8 cellular contexts compared by ENCODE assay signal in the genomic region with DNA sequence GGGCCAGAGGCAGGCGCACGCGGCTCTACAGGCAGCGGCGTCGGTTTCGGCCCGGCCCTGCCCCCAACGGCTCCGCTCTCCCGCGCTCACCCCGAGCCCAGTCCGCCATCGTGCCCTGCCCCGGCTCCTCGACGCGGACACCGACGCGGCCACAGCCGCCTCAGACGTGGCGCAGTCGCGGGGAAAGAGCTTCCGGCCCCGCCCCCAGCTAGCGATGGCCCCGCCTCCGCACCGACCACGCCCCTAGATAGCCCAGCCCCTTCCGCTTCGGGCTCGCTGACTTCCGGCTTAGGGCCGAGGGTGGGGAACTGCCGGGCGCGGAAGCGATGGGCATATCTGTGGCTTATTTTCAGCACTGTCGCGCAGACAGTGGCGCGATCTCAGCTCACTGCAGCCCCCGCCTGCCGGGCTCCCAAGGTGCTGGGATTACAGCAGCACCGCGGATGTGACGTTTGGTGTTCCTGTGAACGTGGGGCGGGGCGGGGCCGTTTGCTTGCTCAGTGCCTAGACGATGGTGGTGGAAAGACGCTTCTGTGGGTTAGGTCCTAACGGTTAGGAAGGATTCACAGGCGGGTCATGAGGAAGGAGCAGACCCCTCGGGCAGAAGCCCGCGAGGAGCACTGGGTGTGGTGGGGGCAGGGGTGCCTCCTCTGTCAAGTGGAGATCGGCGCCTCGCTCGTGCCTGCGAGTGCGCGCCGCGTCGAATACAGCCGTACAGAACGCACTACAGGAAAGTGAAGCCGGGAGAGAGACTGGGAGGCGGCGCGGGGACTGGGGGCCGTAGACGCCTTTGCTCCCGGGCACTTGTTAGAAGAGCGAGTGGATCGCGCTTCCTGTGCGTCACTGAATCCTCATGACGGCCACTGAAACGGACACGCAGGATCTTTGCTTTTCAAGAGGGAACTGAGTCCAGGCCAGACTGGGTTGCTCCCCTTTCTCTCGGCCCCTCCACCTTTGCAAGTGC. TPM values are rescaled to one million over a fixed set of nuclear protein-coding genes. Genes with fewer than 3 reads are reported as not detected.
DNase-seq lines count a peak whose midpoint lies in the region; ATAC-seq, FAIRE-seq and TF ChIP-seq lines count a peak whose summit lies in the region.

A gene with protein sequence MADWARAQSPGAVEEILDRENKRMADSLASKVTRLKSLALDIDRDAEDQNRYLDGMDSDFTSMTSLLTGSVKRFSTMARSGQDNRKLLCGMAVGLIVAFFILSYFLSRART (minus strand): TSS at position 187 of the 964 bp plus-strand sequence. CDS start 78 bp downstream, at position 109.
A gene (plus strand): TSS at position 496 of the 964 bp plus-strand sequence. CDS start 1,147 bp downstream, outside the sequence.

- H3K4me1 ChIP-seq in HUES64 (ENCODE audit: insufficient read depth, low read length), result peaks cover 7% of the 10 kb centered on the region; the same call in 1 of the 2 replicates
- peaks cover 26% of the 10 kb centered on the region for H3K4me1 ChIP-seq in OCI-LY1 (ENCODE audit: insufficient read depth, low read length, severe bottlenecking)

- H3K9me3 Mint-ChIP-seq in Calu3 (ENCODE audit: low read depth, unreplicated experiment) (no peaks in the 10 kb centered on the region), mesothelial cell of epicardium (no peaks in the 10 kb centered on the region)

- no peaks in the 10 kb centered on the region for H3K9me3 ChIP-seq in HUES64 (ENCODE audit: insufficient read depth, low read depth, low read length)
- H3K9me3 ChIP-seq in OCI-LY1 (ENCODE audit: low read length), result no peaks in the 10 kb centered on the region

- H3F3A ChIP-seq in OCI-LY1 (ENCODE audit: insufficient read depth, low read length), result no peaks in the 10 kb centered on the region

- peak within 1 kb of the TSS; percentile 96 for H3K4me3 Mint-ChIP-seq in Calu3 (ENCODE audit: low read depth, unreplicated experiment)
- H3K4me3 Mint-ChIP-seq in mesothelial cell of epicardium, result peak within 1 kb of the TSS; percentile 91

- H3K27me3 ChIP-seq in HUES64 (ENCODE audit: insufficient read depth, low read length) (no peaks in the 10 kb centered on the region), OCI-LY1 (ENCODE audit: insufficient read depth, low read length) (no peaks in the 10 kb centered on the region)

- FAIRE-seq in endometrium (lab: Jason Lieb, UNC), result peak; percentile 96

- TSS peak; percentile 89 for BruUV-seq in Calu3 (replicated peaks; lab: Mats Ljungman, UMichigan)

- DNase-seq in Calu3, result peak; percentile 95
- DNase-seq in activated CD8-positive, alpha-beta memory T cell treated with anti-CD3 and anti-CD28 coated beads, Interleukin-2, amount 50 U/mL, for 4 hours, result peak; percentile 94
- DNase-seq in mesothelial cell of epicardium (ENCODE audit: low spot score in 2 of 2, unreplicated experiment in 2 of 2), result peak; percentile 90 to 98
- peak; percentile 94 to 96 for DNase-seq in stimulated activated CD8-positive, alpha-beta memory T cell treated with anti-CD3 and anti-CD28 coated beads, Interleukin-15, amount 100 ng/mL, for 48 hours (ENCODE audit: low read depth in 2 of 2)

- H3K4me3 ChIP-seq in HUES64 (ENCODE audit: low read length), result peak within 1 kb of the TSS; percentile 93
- H3K4me3 ChIP-seq in OCI-LY1 (ENCODE audit: low read depth, low read length, poor library complexity, severe bottlenecking), result peak within 1 kb of the TSS; percentile 70

- CTCF ChIA-PET in Calu3 (lab: Charles Lee), result interaction anchor here (0.6 to 1.4 kb wide), 4 partner anchors 31 to 570 kb away, joined by 3 to 4 read pairs (median 4); a partner anchor contains a TSS

- H3K36me3 Mint-ChIP-seq in Calu3 (ENCODE audit: insufficient read depth, unreplicated experiment) (peaks cover 63% of the 10 kb centered on the region), mesothelial cell of epicardium (peaks cover 15% of the 10 kb centered on the region)

- H2AFZ ChIP-seq in OCI-LY1 (ENCODE audit: low read length), result no peak within 1 kb of the TSS

- no peaks in the 10 kb centered on the region for H3K9me2 ChIP-seq in OCI-LY1 (ENCODE audit: low read depth, low read length)

- peak; percentile 72 for ATAC-seq in GM21447 (IDR thresholded peaks at IDR 0.05; ENCODE audit: unreplicated experiment)

- no peak for TF ChIP-seq CTCF in Calu3 (IDR thresholded peaks at IDR 0.05; ENCODE audit: unreplicated experiment)
- TF ChIP-seq CTCF in OCI-LY1 (IDR thresholded peaks at IDR 0.05; ENCODE audit: low read length), result no peak
- TF ChIP-seq CTCF in mesothelial cell of epicardium (IDR thresholded peaks at IDR 0.05; ENCODE audit: unreplicated experiment), result no peak

- no peaks in the 10 kb centered on the region for H4K20me1 ChIP-seq in OCI-LY1 (ENCODE audit: insufficient read depth, low read length)

- H3K4me1 Mint-ChIP-seq in Calu3 (ENCODE audit: low read depth, unreplicated experiment) (no peaks in the 10 kb centered on the region), mesothelial cell of epicardium (peaks cover 23% of the 10 kb centered on the region)

- H3K27me3 Mint-ChIP-seq in Calu3 (ENCODE audit: unreplicated experiment), result no peaks in the 10 kb centered on the region
- H3K27me3 Mint-ChIP-seq in mesothelial cell of epicardium (ENCODE audit: low read depth), result no peaks in the 10 kb centered on the region

- H3K27ac Mint-ChIP-seq in Calu3 (ENCODE audit: unreplicated experiment) (peak within 1 kb of the TSS; percentile 92), mesothelial cell of epicardium (peak within 1 kb of the TSS; percentile 99)

- H3K36me3 ChIP-seq in HUES64 (ENCODE audit: insufficient read depth, low read length) (peaks cover 47% of the 10 kb centered on the region), OCI-LY1 (ENCODE audit: insufficient read depth, low read length) (peaks cover 61% of the 10 kb centered on the region)

- H3K27ac ChIP-seq in HUES64 (ENCODE audit: low read depth, low read length) (peak within 1 kb of the TSS; percentile 99), OCI-LY1 (ENCODE audit: low read depth, low read length, poor library complexity, severe bottlenecking) (peak within 1 kb of the TSS; percentile 94)

- WGBS in HUES64, result under 1% methylated on average over 90 of the region's 90 CpGs

- H3K4me2 ChIP-seq in OCI-LY1 (ENCODE audit: low read length), result peak within 1 kb of the TSS; percentile 68

- intact Hi-C loops in Calu3 (cut with micrococcal nuclease; ENCODE audit: unreplicated experiment), result loop anchor here (10.0 kb wide), 1 partner anchor 307 kb away; no protein-coding TSS in a partner anchor

- H3K79me2 ChIP-seq in OCI-LY1 (ENCODE audit: insufficient read depth, low read length), result no peaks in the 10 kb centered on the region

- H3K9ac ChIP-seq in HUES64 (ENCODE audit: low read depth, low read length), result peak within 1 kb of the TSS; percentile 85
- peak within 1 kb of the TSS; percentile 90 for H3K9ac ChIP-seq in OCI-LY1 (ENCODE audit: low read length)

RNA-seq across cellular contexts. Expression of the first gene that starts in this region (rescaled TPM):
- total RNA-seq in Calu3 (2022) (47.8 and 59.0 TPM in 2 replicates), mesothelial cell of epicardium (64.3 to 68.2 TPM (median 65.5 TPM) in 3 replicates)
- 19.6 TPM for polyA plus RNA-seq in HUES64 (2013, experiment 1 of 2)
- 19.7 TPM for polyA plus RNA-seq in HUES64 (2013, experiment 2 of 2)

RNA-seq across cellular contexts. Expression of the second gene that starts in this region (rescaled TPM):
- total RNA-seq in Calu3 (2022) (73.0 and 84.1 TPM in 2 replicates), mesothelial cell of epicardium (85.2 to 100.0 TPM (median 91.8 TPM) in 3 replicates)
- 47.4 TPM for polyA plus RNA-seq in HUES64 (2013, experiment 1 of 2)
- polyA plus RNA-seq in HUES64 (2013, experiment 2 of 2), result 42.4 TPM

Comparison
In these comparisons a context has a peak if more than half of its experiments do, and no peak if none do; other contexts are left out.
1. Peak in every context shown above with its lines: DNase-seq, ATAC-seq, H3K4me3 ChIP-seq and H3K27ac ChIP-seq.